36 cellular contexts compared by ENCODE assay signal in genomic region chr5:64209353-64209752, GRCh38. TPM values are rescaled to one million over a fixed set of nuclear protein-coding genes. Genes with fewer than 3 reads are reported as not detected.
"Had no signal": no experiment of that assay in that cellular context is flagged by ENCODE, and none has a peak within 500 bp of the region (broad histone marks: within the 10 kb centered on the region; RNA-seq: fewer than 3 reads in every experiment).

No MANE protein-coding gene starts in this region.

- H3K27ac ChIP-seq: KMS-11 had no signal

- H3K36me3 ChIP-seq: MG63 had no signal

- H3K9ac ChIP-seq: KMS-11 had no signal

- H3K4me2 ChIP-seq: KMS-11 had no signal

- DNase-seq: Karpas-422, Kasumi-1, KG1, MG63, MM.1S, MV-4-11, NCI-H1048, NCI-H1092, NCI-H1092 treated with DMSO at 0.1 percent for 48 hours, NCI-H1105, NCI-H1105 treated with DMSO at 0.1 percent for 48 hours, NCI-H1417, NCI-H1417 treated with DMSO at 0.1 percent for 48 hours, NCI-H1436, NCI-H1436 treated with DMSO at 0.1 percent for 48 hours, NCI-H146, NCI-H1694, NCI-H1694 treated with DMSO at 0.1 percent for 48 hours, NCI-H187, NCI-H187 treated with DMSO at 0.1 percent for 48 hours, NCI-H1930, NCI-H2029, NCI-H2029 treated with DMSO at 0.1 percent for 48 hours, NCI-H2081, NCI-H2081 treated with DMSO at 0.1 percent for 48 hours, NCI-H2107, NCI-H2171, NCI-H2171 treated with DMSO at 0.1 percent for 48 hours, NCI-H2227 treated with DMSO at 0.1 percent for 48 hours, NCI-H226, NCI-H345, NCI-H446, NCI-H446 treated with DMSO at 0.1 percent for 48 hours, NCI-H510A had no signal

- H3K27me3 ChIP-seq: MG63 had no signal

- H3K4me3 ChIP-seq: MG63 had no signal

- H3K9me3 ChIP-seq: MG63 had no signal

RNA-seq across cellular contexts. Expression of gene RNF180, which starts 43.7 kb away (rescaled TPM):
- total RNA-seq: M059J had no signal
